ENCODE assay signal across 8 cellular contexts in genomic region chr6:34027445-34027936, GRCh38.
A peak's percentile ranks its signal among the peaks of the same experiment; 100 is the strongest.
DNase-seq lines count a peak whose midpoint lies in the region; ATAC-seq, FAIRE-seq and TF ChIP-seq lines count a peak whose summit lies in the region.

No MANE protein-coding gene starts in this region.

- FAIRE-seq in H54 (lab: Jason Lieb, UNC) (no peak), kidney (lab: Jason Lieb, UNC) (no peak)

- H3K9ac ChIP-seq in kidney (ENCODE audit: low read length in 2 of 2): no peak overlapping the region

- DNase-seq in AG10803 (ENCODE audit: low read depth) (peak; percentile 28), H54 (ENCODE audit: insufficient read length, low spot score) (peak; percentile 74), T-helper 22 cell (ENCODE audit: low read depth) (peak; percentile 17), astrocyte of the cerebellum (ENCODE audit: low read depth) (no peak), kidney (peak; percentile 78)
- DNase-seq in stimulated activated CD4-positive, alpha-beta T cell treated with anti-CD3 and anti-CD28 coated beads, TNF-alpha, amount 100 ng/mL, for 24 hours (ENCODE audit: low read depth in 3 of 3): peak; percentile 34 to 56 (median 43)

- no peaks in the 10 kb centered on the region for H3K36me3 ChIP-seq in kidney (ENCODE audit: control insufficient read depth in 1 of 2, insufficient read depth in 2 of 2, low read length in 2 of 2)

- no peaks in the 10 kb centered on the region for H3K4me1 ChIP-seq in kidney (ENCODE audit: control insufficient read depth in 1 of 2, insufficient read depth in 1 of 2, low read depth in 1 of 2, low read length in 2 of 2)

- TF ChIP-seq POLR2A in H54 (IDR thresholded peaks at IDR 0.05; ENCODE audit: low read depth, low read length): no peak

- ATAC-seq in HG03025 (IDR thresholded peaks at IDR 0.05; ENCODE audit: low FRiP score, unreplicated experiment) (no peak), HG03439 (IDR thresholded peaks at IDR 0.05; ENCODE audit: unreplicated experiment) (no peak)

- H3K27ac ChIP-seq in kidney (ENCODE audit: low read depth in 2 of 2, low read length in 2 of 2): no peak overlapping the region

- H3K9me3 ChIP-seq in kidney (ENCODE audit: control insufficient read depth in 1 of 2, low read length in 2 of 2): peaks cover 0 to 2% of the 10 kb centered on the region in 2 donors

- in situ Hi-C loops in astrocyte of the cerebellum (cut with HindIII; ENCODE audit: low sequenced_read_pairs): no loop called here

- peak; percentile 73 for TF ChIP-seq CTCF in AG10803 (conservative IDR thresholded peaks at IDR 0.05; ENCODE audit: low read length)
- TF ChIP-seq CTCF in astrocyte of the cerebellum (IDR thresholded peaks at IDR 0.05; ENCODE audit: low read depth, low read length, missing control alignments): peak; percentile 76
- peak; percentile 64 for TF ChIP-seq CTCF in kidney (IDR thresholded peaks at IDR 0.05; ENCODE audit: borderline replicate concordance, extremely low read depth, insufficient read depth)

- H3K4me3 ChIP-seq in AG10803 (ENCODE audit: low read length) (no peak overlapping the region), astrocyte of the cerebellum (ENCODE audit: low read depth, low read length) (no peak overlapping the region), kidney (ENCODE audit: low read length in 2 of 2) (no peak overlapping the region)

- intact Hi-C loops in kidney (cut with DNase I): loop anchor here (10.0 kb wide), 1 partner anchor 283 kb away; the partner anchor contains the start of gene IP6K3
